In the genomic region with DNA sequence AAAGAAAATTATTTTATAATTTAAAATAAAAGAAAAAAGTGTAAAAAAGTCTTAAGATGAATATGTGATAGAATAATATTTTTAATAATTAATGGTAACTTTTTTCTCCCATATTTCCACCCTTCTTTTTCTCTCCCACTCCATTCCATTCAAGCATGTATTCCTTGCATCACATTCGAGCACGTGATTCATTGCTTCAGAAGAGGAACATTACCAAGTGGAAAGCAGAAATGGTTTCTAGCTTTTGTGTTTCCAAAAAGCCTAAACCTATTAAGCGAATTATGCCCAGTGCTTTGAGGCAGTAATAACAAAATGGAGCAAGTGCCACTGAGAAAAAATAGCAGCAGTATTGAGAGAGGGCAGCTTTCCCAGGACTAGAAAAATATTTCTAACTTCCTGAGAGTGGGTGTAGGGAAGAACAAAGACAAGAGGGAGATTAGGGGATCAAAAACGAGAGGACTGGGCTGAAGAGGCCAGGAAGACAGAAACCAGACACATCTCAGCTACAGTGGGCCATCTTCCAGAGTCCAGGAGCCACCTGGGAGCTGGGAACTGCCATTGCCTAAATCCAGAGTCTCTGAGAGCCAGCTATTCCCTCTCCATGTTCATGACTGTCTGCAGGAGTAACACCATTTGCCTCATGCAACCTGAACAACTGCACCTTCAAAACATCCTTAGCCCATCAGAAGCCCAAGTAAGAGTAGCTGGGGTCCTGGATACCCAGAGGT, we compare ENCODE assay signal across 20 cellular contexts. TPM values are rescaled to one million over a fixed set of nuclear protein-coding genes. Genes with fewer than 3 reads are reported as not detected.
A peak's percentile ranks its signal among the peaks of the same experiment; 100 is the strongest.
DNase-seq lines count a peak whose midpoint lies in the region; ATAC-seq and TF ChIP-seq lines count a peak whose summit lies in the region.
"Had no signal": no experiment of that assay in that cellular context is flagged by ENCODE, and none has a peak within 500 bp of the region (broad histone marks: within the 10 kb centered on the region; RNA-seq: fewer than 3 reads in every experiment).

No MANE protein-coding gene starts in this region.

- no peaks in the 10 kb centered on the region for H4K20me1 ChIP-seq in IMR-90 (ENCODE audit: insufficient read depth, low read length)

- peaks cover 3% of the 10 kb centered on the region for H3K27me3 Mint-ChIP-seq in brain
- H3K27me3 Mint-ChIP-seq in stimulated activated naive B cell treated with anti-CD40 and anti-IgM and Interleukin-4, amounts not matched to agents 10 μg/mL and 1 μg/mL and 100 μg/mL, for 72 hours: no peaks in the 10 kb centered on the region
- H3K27me3 Mint-ChIP-seq: activated B cell treated with CpG ODN at 0.5 μM for 24 hours; activated CD4-positive, alpha-beta memory T cell treated with anti-CD3 and anti-CD28 coated beads, Interleukin-2, amount 10 ng/mL, durations not matched to agents 7 days and 5 days had no signal

- no peak overlapping the region for H3K9ac ChIP-seq in IMR-90 (ENCODE audit: low read depth, low read length)

- POLR2A ChIA-PET in A673 (lab: Charles Lee; ENCODE audit: low non-redundant PET): no interaction called here
- POLR2A ChIA-PET in IMR-90 (lab: Charles Lee; ENCODE audit: unreplicated experiment): no interaction called here

- TF ChIP-seq RAD21 in IMR-90 (IDR thresholded peaks at IDR 0.05; ENCODE audit: low read length): no peak

- WGBS in IMR-90 (ENCODE audit: extremely low coverage in 2 of 2, insufficient read length in 1 of 2), 2 experiments: 100% methylated on average over 1 of the region's 4 CpGs; no CpG with 5 or more reads in 1 of the 2 experiments
- WGBS in mesodermal cell (ENCODE audit: insufficient coverage in 2 of 2), 2 experiments: 69 to 97% methylated on average over 2 to 3 of the region's 4 CpGs

- H3K9me3 ChIP-seq in A673 (ENCODE audit: low read depth, low read length, poor library complexity, severe bottlenecking) (no peaks in the 10 kb centered on the region), IMR-90 (ENCODE audit: control insufficient read depth, insufficient read depth, low read length) (no peaks in the 10 kb centered on the region), mesodermal cell (ENCODE audit: control insufficient read depth, low read length) (no peaks in the 10 kb centered on the region)
- H3K9me3 ChIP-seq: stomach had no signal

- no peak overlapping the region; the same call in 1 of the 2 replicates for H3K23ac ChIP-seq in IMR-90 (ENCODE audit: low read depth, low read length)

- H2AFZ ChIP-seq in IMR-90 (replicated peaks; ENCODE audit: low read length, poor library complexity): no peak overlapping the region

- no peaks in the 10 kb centered on the region for H3K9me3 Mint-ChIP-seq in brain
- no peaks in the 10 kb centered on the region for H3K9me3 Mint-ChIP-seq in stimulated activated naive B cell treated with anti-CD40 and anti-IgM and Interleukin-4, amounts not matched to agents 10 μg/mL and 1 μg/mL and 100 μg/mL, for 72 hours
- H3K9me3 Mint-ChIP-seq: activated B cell treated with CpG ODN at 0.5 μM for 24 hours; activated CD4-positive, alpha-beta memory T cell treated with anti-CD3 and anti-CD28 coated beads, Interleukin-2, amount 10 ng/mL, durations not matched to agents 7 days and 5 days; activated T-cell treated with anti-CD3 and anti-CD28 coated beads, Interleukin-2, amount 50 U/mL, for 4 hours had no signal

- no peaks in the 10 kb centered on the region for H3K4me1 Mint-ChIP-seq in brain
- H3K4me1 Mint-ChIP-seq in stimulated activated naive B cell treated with anti-CD40 and anti-IgM and Interleukin-4, amounts not matched to agents 10 μg/mL and 1 μg/mL and 100 μg/mL, for 72 hours: peaks cover 4 to 6% of the 10 kb centered on the region in 2 donors

- peak overlapping the region in 3 of 5 experiments; percentile 0 to 43 (median 2) for H3K27ac Mint-ChIP-seq in brain
- H3K27ac Mint-ChIP-seq in stimulated activated naive B cell treated with anti-CD40 and anti-IgM and Interleukin-4, amounts not matched to agents 10 μg/mL and 1 μg/mL and 100 μg/mL, for 72 hours: no peak overlapping the region
- H3K27ac Mint-ChIP-seq: activated B cell treated with CpG ODN at 0.5 μM for 24 hours; activated CD4-positive, alpha-beta memory T cell treated with anti-CD3 and anti-CD28 coated beads, Interleukin-2, amount 10 ng/mL, durations not matched to agents 7 days and 5 days had no signal

- H3K4me2 ChIP-seq in IMR-90 (ENCODE audit: low read depth, low read length): no peak overlapping the region

- TF ChIP-seq POLR2A in IMR-90 (IDR thresholded peaks at IDR 0.05; ENCODE audit: low read depth, low read length): no peak

- in situ Hi-C loops in IMR-90 (cut with MboI; ENCODE audit: low sequenced_read_pairs): no loop called here

- no peak overlapping the region for H2BK5ac ChIP-seq in IMR-90 (ENCODE audit: low read depth, low read length, poor library complexity, severe bottlenecking)

- BruUV-seq in A673 (replicated peaks; lab: Mats Ljungman, UMichigan): no TSS peak
- BruUV-seq in IMR-90 (replicated peaks; lab: Mats Ljungman, UMichigan): no TSS peak

- no peak overlapping the region for H3K4ac ChIP-seq in IMR-90 (ENCODE audit: low read depth, low read length)

- no peak overlapping the region for H3K4me3 Mint-ChIP-seq in brain
- H3K4me3 Mint-ChIP-seq in stimulated activated naive B cell treated with anti-CD40 and anti-IgM and Interleukin-4, amounts not matched to agents 10 μg/mL and 1 μg/mL and 100 μg/mL, for 72 hours: no peak overlapping the region
- H3K4me3 Mint-ChIP-seq: activated B cell treated with CpG ODN at 0.5 μM for 24 hours; activated CD4-positive, alpha-beta memory T cell treated with anti-CD3 and anti-CD28 coated beads, Interleukin-2, amount 10 ng/mL, durations not matched to agents 7 days and 5 days; activated T-cell treated with anti-CD3 and anti-CD28 coated beads, Interleukin-2, amount 50 U/mL, for 4 hours had no signal

- no peak overlapping the region; the same call in 1 of the 2 replicates for H2BK120ac ChIP-seq in IMR-90 (ENCODE audit: low read depth, low read length)

- CTCF ChIA-PET in A673 (lab: Charles Lee): no interaction called here
- CTCF ChIA-PET in IMR-90 (lab: Yijun Ruan, JAX): interaction anchor here (0.6 kb wide), 1 partner anchor 179 kb away, joined by 3 read pairs; no protein-coding TSS in a partner anchor

- peak overlapping the region; percentile 73; the same call in 1 of the 2 replicates for H2AK5ac ChIP-seq in IMR-90 (ENCODE audit: low read depth, low read length)

- no peak overlapping the region for H2BK15ac ChIP-seq in IMR-90 (ENCODE audit: low read depth, low read length)

- dilution Hi-C loops in IMR-90 (cut with HindIII; ENCODE audit: low sequenced_read_pairs, unreplicated experiment): no loop called here

- no peaks in the 10 kb centered on the region for H3K36me3 ChIP-seq in A673 (ENCODE audit: insufficient read depth, low read length, poor library complexity, severe bottlenecking)
- no peaks in the 10 kb centered on the region for H3K36me3 ChIP-seq in IMR-90 (ENCODE audit: control insufficient read depth, insufficient read depth, low read length)
- H3K36me3 ChIP-seq in mesodermal cell (ENCODE audit: control insufficient read depth, insufficient read depth, low read length): no peaks in the 10 kb centered on the region
- H3K36me3 ChIP-seq: stomach had no signal

- no peak overlapping the region for H4K5ac ChIP-seq in IMR-90 (ENCODE audit: low read depth, low read length)

- ATAC-seq in IMR-90 (ENCODE audit: low read depth): no peak
- no peak for ATAC-seq in stimulated activated naive B cell treated with anti-CD40 and anti-IgM and Interleukin-4, amounts not matched to agents 10 μg/mL and 1 μg/mL and 100 μg/mL, for 72 hours (replicated peaks)
- ATAC-seq: activated T-cell treated with anti-CD3 and anti-CD28 coated beads, Interleukin-2, amount 50 U/mL, for 4 hours; HCT116; sciatic nerve had no signal

- peak overlapping the region; percentile 6 for H4K91ac ChIP-seq in IMR-90 (ENCODE audit: insufficient read depth, low read depth, low read length)

- no peak overlapping the region for H2AK9ac ChIP-seq in IMR-90 (replicated peaks; ENCODE audit: low read depth, low read length, poor library complexity)

- intact Hi-C loops in A673 (cut with micrococcal nuclease; ENCODE audit: unreplicated experiment): no loop called here
- intact Hi-C loops in IMR-90 (cut with micrococcal nuclease): no loop called here

- no peak overlapping the region; the same call in 1 of the 2 replicates for H3K56ac ChIP-seq in IMR-90 (ENCODE audit: extremely low read depth, insufficient read depth, low read length)

- H3K14ac ChIP-seq in IMR-90 (replicated peaks; ENCODE audit: low read depth, low read length): no peak overlapping the region

- H3K4me1 ChIP-seq in A673 (ENCODE audit: insufficient read depth, low read length, poor library complexity, severe bottlenecking): no peaks in the 10 kb centered on the region
- H3K4me1 ChIP-seq in IMR-90 (ENCODE audit: control insufficient read depth, insufficient read depth, low read length): peaks cover 11% of the 10 kb centered on the region
- H3K4me1 ChIP-seq in mesodermal cell (ENCODE audit: control insufficient read depth, insufficient read depth, low read length, poor library complexity, severe bottlenecking): peaks cover 4% of the 10 kb centered on the region

- DNase-seq in A673 (ENCODE audit: low spot score): no peak
- no peak for DNase-seq in IMR-90
- no peak for DNase-seq in DMS79 (lab: John Stamatoyannopoulos, UW)
- DNase-seq in stimulated activated naive B cell treated with anti-CD40 and anti-IgM and Interleukin-4, amounts not matched to agents 10 μg/mL and 1 μg/mL and 100 μg/mL, for 72 hours: no peak
- DNase-seq in NCI-H2029 (lab: John Stamatoyannopoulos, UW): no peak
- no peak for DNase-seq in SW 1271 (lab: John Stamatoyannopoulos, UW)
- DNase-seq: activated B cell treated with CpG ODN at 0.5 μM for 24 hours; activated CD4-positive, alpha-beta memory T cell treated with anti-CD3 and anti-CD28 coated beads, Interleukin-2, amount 10 ng/mL, durations not matched to agents 7 days and 5 days; activated naive CD4-positive, alpha-beta T cell treated with anti-CD3 and anti-CD28 coated beads, Interleukin-2, amount 50 U/mL, for 16 hours; activated T-cell treated with anti-CD3 and anti-CD28 coated beads, Interleukin-2, amount 50 U/mL, for 4 hours; Karpas-422; NCI-H1417; stimulated activated CD4-positive, alpha-beta T cell treated with anti-CD3 and anti-CD28 coated beads, Interleukin-1b, Interleukin-23, amount 100 ng/mL, for 48 hours; stomach; T-helper 2 cell had no signal

- H3K27me3 ChIP-seq in A673 (replicated peaks; ENCODE audit: insufficient read depth, low read depth, low read length, poor library complexity) (no peaks in the 10 kb centered on the region), IMR-90 (ENCODE audit: control insufficient read depth, insufficient read depth, low read length) (no peaks in the 10 kb centered on the region)
- H3K27me3 ChIP-seq: stomach had no signal

- H2BK20ac ChIP-seq in IMR-90 (ENCODE audit: low read depth, low read length): no peak overlapping the region

- H3K9me1 ChIP-seq in IMR-90 (ENCODE audit: insufficient read depth, low read length): peaks cover 9% of the 10 kb centered on the region; the same call in 1 of the 2 replicates

- no peak overlapping the region; a peak in 1 of 4 replicates for H4K8ac ChIP-seq in IMR-90 (ENCODE audit: low read depth in 2 of 2, low read length in 2 of 2)

- no peaks in the 10 kb centered on the region; a peak in 1 of 4 replicates for H3K79me1 ChIP-seq in IMR-90 (ENCODE audit: low read depth in 1 of 2, low read length in 2 of 2)

- H3K18ac ChIP-seq in IMR-90 (ENCODE audit: low read depth, low read length): no peak overlapping the region

- no peaks in the 10 kb centered on the region for H3K36me3 Mint-ChIP-seq in brain
- no peaks in the 10 kb centered on the region for H3K36me3 Mint-ChIP-seq in stimulated activated naive B cell treated with anti-CD40 and anti-IgM and Interleukin-4, amounts not matched to agents 10 μg/mL and 1 μg/mL and 100 μg/mL, for 72 hours

- no peak for TF ChIP-seq CTCF in A673 (conservative IDR thresholded peaks at IDR 0.05; ENCODE audit: low read depth, low read length)
- no peak for TF ChIP-seq CTCF in IMR-90 (conservative IDR thresholded peaks at IDR 0.05; ENCODE audit: low read depth, low read length)
- TF ChIP-seq CTCF in brain (conservative IDR thresholded peaks at IDR 0.05): no peak

- H3K27ac ChIP-seq in A673 (ENCODE audit: low read depth, low read length, poor library complexity, severe bottlenecking) (peak overlapping the region; percentile 40), IMR-90 (ENCODE audit: insufficient read depth, low read length) (no peak overlapping the region), mesodermal cell (ENCODE audit: low read depth, low read length, severe bottlenecking) (peak overlapping the region; percentile 10)
- H3K27ac ChIP-seq: coronary artery had no signal

- H3K4me3 ChIP-seq in A673 (ENCODE audit: low read depth, low read length, poor library complexity, severe bottlenecking): no peak overlapping the region
- H3K4me3 ChIP-seq in IMR-90 (ENCODE audit: insufficient read depth, low read depth, low read length): no peak overlapping the region
- H3K4me3 ChIP-seq in mesodermal cell (ENCODE audit: extremely low read depth, insufficient read depth, low read length, poor library complexity, severe bottlenecking): no peak overlapping the region
- H3K4me3 ChIP-seq: coronary artery, stomach had no signal

RNA-seq across cellular contexts. Expression of gene AKIRIN2, which starts 15.1 kb away (rescaled TPM):
- 66.7 and 68.9 TPM in 2 replicates for total RNA-seq in A673 (2021)
- 7.9 and 10.8 TPM in 2 replicates for total RNA-seq in IMR-90 (2012; rRNA removed)
- polyA plus RNA-seq in IMR-90 (2012; rRNA removed): 25.1 and 26.6 TPM in 2 replicates
- 28.5 and 28.7 TPM in 2 replicates for polyA plus RNA-seq in IMR-90 (2012; cell fraction: cytosol; rRNA removed)
- 18.3 and 20.4 TPM in 2 replicates for polyA plus RNA-seq in IMR-90 (2012; cell fraction: nucleus; rRNA removed; ENCODE audit: low replicate concordance)
- 71.7 TPM for polyA plus RNA-seq in brain (ENCODE audit: insufficient read depth, low read depth, low replicate concordance)
- polyA plus RNA-seq in mesodermal cell (2013, experiment 1 of 2): 57.1 TPM
- polyA plus RNA-seq in mesodermal cell (2013, experiment 2 of 2): 53.3 TPM
